12 cellular contexts compared by ENCODE assay signal in the genomic region with DNA sequence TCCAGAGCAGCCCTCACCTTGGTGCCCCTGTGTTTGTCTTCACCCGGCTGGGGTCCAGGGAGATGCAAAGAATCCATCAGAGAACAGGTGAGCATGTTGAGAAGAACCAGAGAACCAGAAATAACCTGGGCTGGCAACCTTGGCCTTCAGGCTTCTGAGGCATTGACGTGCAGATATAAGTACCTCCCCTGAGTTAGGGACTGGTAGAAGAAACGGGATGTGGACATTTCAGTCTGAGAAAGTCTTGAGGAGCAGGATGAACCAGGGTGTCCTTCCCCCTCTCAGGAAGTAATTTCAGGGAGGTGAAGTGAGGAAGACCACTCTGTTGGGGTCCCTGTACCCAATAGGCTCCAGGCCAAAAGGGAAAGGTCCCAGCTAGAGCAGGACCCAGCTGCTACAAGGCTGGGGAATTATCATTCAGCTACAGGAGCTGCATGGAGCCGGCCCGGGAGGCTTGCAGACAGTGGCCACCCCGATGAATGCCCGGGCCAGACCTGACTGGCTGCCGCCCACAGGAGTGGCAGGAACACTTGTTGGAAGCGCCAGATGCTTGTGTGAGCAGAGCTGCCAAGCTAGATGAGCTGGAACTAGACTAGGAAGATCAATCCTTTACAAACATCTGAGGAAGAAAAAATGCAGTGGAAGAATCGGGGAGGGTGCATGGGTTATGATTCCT. TPM values are rescaled to one million over a fixed set of nuclear protein-coding genes. Genes with fewer than 3 reads are reported as not detected.
DNase-seq lines count a peak whose midpoint lies in the region; ATAC-seq and TF ChIP-seq lines count a peak whose summit lies in the region.
"Had no signal": no experiment of that assay in that cellular context is flagged by ENCODE, and none has a peak within 500 bp of the region (broad histone marks: within the 10 kb centered on the region; RNA-seq: fewer than 3 reads in every experiment).

No MANE protein-coding gene starts in this region.

- POLR2A ChIA-PET in CD4-positive, alpha-beta T cell (lab: Charles Lee) = interaction anchor here (1.2 to 3.3 kb wide), 4 partner anchors 11 to 337 kb away, joined by 3 to 80 read pairs (median 21); a partner anchor contains a TSS
- POLR2A ChIA-PET in HEK293 (lab: Yijun Ruan, JAX) = interaction anchor here (0.6 to 1.3 kb wide), 3 partner anchors 8 to 70 kb away, joined by 3 to 12 read pairs (median 4); no protein-coding TSS in a partner anchor
- POLR2A ChIA-PET in naive thymus-derived CD8-positive, alpha-beta T cell (lab: Charles Lee) = interaction anchor here (0.6 to 8.9 kb wide), 12 partner anchors 10 to 520 kb away, joined by 3 to 105 read pairs (median 6); a partner anchor contains a TSS

- H3K4me1 Mint-ChIP-seq in CD4-positive, alpha-beta T cell (ENCODE audit: low read depth) = peaks cover 24% of the 10 kb centered on the region
- H3K4me1 Mint-ChIP-seq in naive thymus-derived CD8-positive, alpha-beta T cell = peaks cover 9 to 30% (median 15%) of the 10 kb centered on the region in 4 donors

- peaks cover 4% of the 10 kb centered on the region; the same call in 1 of the 2 replicates for H3K4me1 ChIP-seq in HEK293 (ENCODE audit: control insufficient read depth, insufficient read depth, low read length)

- H3K4me3 Mint-ChIP-seq in CD4-positive, alpha-beta T cell = peak overlapping the region; percentile 71
- peak overlapping the region in 7 of 10 donors; percentile 14 to 97 (median 48) for H3K4me3 Mint-ChIP-seq in naive thymus-derived CD8-positive, alpha-beta T cell

- no peaks in the 10 kb centered on the region for H3K9me3 Mint-ChIP-seq in CD4-positive, alpha-beta T cell
- no peaks in the 10 kb centered on the region for H3K9me3 Mint-ChIP-seq in activated naive CD4-positive, alpha-beta T cell treated with anti-CD3 and anti-CD28 coated beads, Interleukin-2, amount 50 U/mL, for 72 hours
- no peaks in the 10 kb centered on the region for H3K9me3 Mint-ChIP-seq in naive thymus-derived CD8-positive, alpha-beta T cell

- no peaks in the 10 kb centered on the region for H3K27me3 ChIP-seq in CD4-positive, alpha-beta T cell (ENCODE audit: control insufficient read depth, insufficient read depth, low read length)

- intact Hi-C loops in CD4-positive, alpha-beta T cell (cut with DNase I, micrococcal nuclease) = loop anchor here in 1 of 2 experiments (10.0 kb wide), 1 partner anchor 72 kb away; a partner anchor contains a TSS
- intact Hi-C loops in sciatic nerve (cut with DNase I) = no loop called here

- peak overlapping the region; percentile 91 for H3K27ac Mint-ChIP-seq in CD4-positive, alpha-beta T cell
- peak overlapping the region; percentile 55 to 95 for H3K27ac Mint-ChIP-seq in activated naive CD4-positive, alpha-beta T cell treated with anti-CD3 and anti-CD28 coated beads, Interleukin-2, amount 50 U/mL, for 72 hours
- peak overlapping the region in 9 of 10 donors; percentile 41 to 99 (median 84) for H3K27ac Mint-ChIP-seq in naive thymus-derived CD8-positive, alpha-beta T cell

- peaks cover 10% of the 10 kb centered on the region for H3K36me3 Mint-ChIP-seq in CD4-positive, alpha-beta T cell (ENCODE audit: low read depth)
- H3K36me3 Mint-ChIP-seq in activated naive CD4-positive, alpha-beta T cell treated with anti-CD3 and anti-CD28 coated beads, Interleukin-2, amount 50 U/mL, for 72 hours = peaks cover 0 to 12% of the 10 kb centered on the region in 2 donors
- H3K36me3 Mint-ChIP-seq in naive thymus-derived CD8-positive, alpha-beta T cell = no peaks in the 10 kb centered on the region

- CTCF ChIA-PET in CD4-positive, alpha-beta T cell (lab: Charles Lee) = no interaction called here
- CTCF ChIA-PET in HEK293 (lab: Yijun Ruan, JAX) = interaction anchor here (2.3 kb wide), 1 partner anchor 15 kb away, joined by 9 read pairs; no protein-coding TSS in a partner anchor

- no peak for ATAC-seq in CD4-positive, alpha-beta T cell (ENCODE audit: poor library complexity)
- no peak for ATAC-seq in activated naive CD4-positive, alpha-beta T cell treated with anti-CD3 and anti-CD28 coated beads, Interleukin-2, amount 50 U/mL, for 72 hours
- no peak for ATAC-seq in naive thymus-derived CD8-positive, alpha-beta T cell
- no peak for ATAC-seq in sciatic nerve

- no peaks in the 10 kb centered on the region for H3K9me3 ChIP-seq in CD4-positive, alpha-beta T cell (ENCODE audit: control insufficient read depth, low read length)
- H3K9me3 ChIP-seq in HEK293 (ENCODE audit: control insufficient read depth, insufficient read depth, low read depth, low read length) = no peaks in the 10 kb centered on the region
- H3K9me3 ChIP-seq: thoracic aorta had no signal

- H3K27ac ChIP-seq in CD4-positive, alpha-beta T cell (ENCODE audit: low read depth, low read length) = no peak overlapping the region
- no peak overlapping the region for H3K27ac ChIP-seq in HEK293 (ENCODE audit: extremely low read depth, low read depth, low read length)

- no peak for TF ChIP-seq CTCF in CD4-positive, alpha-beta T cell (IDR thresholded peaks at IDR 0.05)
- no peak for TF ChIP-seq CTCF in HEK293 (tag by site-specific recombination; IDR thresholded peaks at IDR 0.05)

- H3K4me3 ChIP-seq in HEK293 (ENCODE audit: low read depth, low read length) = no peak overlapping the region

- no peak for DNase-seq in CD4-positive, alpha-beta T cell
- DNase-seq in activated naive CD4-positive, alpha-beta T cell treated with anti-CD3 and anti-CD28 coated beads, Interleukin-2, amount 50 U/mL, for 72 hours (ENCODE audit: low spot score in 2 of 2) = no peak
- DNase-seq in naive thymus-derived CD8-positive, alpha-beta T cell = no peak
- DNase-seq in DMS 273 treated with DMSO at 0.1 percent for 48 hours (lab: John Stamatoyannopoulos, UW) (no peak), NCI-H82 (lab: John Stamatoyannopoulos, UW) (no peak), sciatic nerve (ENCODE audit: low spot score) (no peak), COLO668 (lab: John Stamatoyannopoulos, UW; ENCODE audit: unreplicated experiment) (no peak)
- DNase-seq: activated CD4-positive, CD25-positive, alpha-beta regulatory T cell treated with anti-CD3 and anti-CD28 coated beads, Interleukin-2, amount 50 U/mL, for 72 hours; NCI-H2171; stimulated activated CD4-positive, alpha-beta T cell treated with anti-CD3 and anti-CD28 coated beads, Interleukin-4, amount 100 ng/mL, for 24 hours had no signal

- H3K27me3 Mint-ChIP-seq in CD4-positive, alpha-beta T cell = no peaks in the 10 kb centered on the region
- no peaks in the 10 kb centered on the region for H3K27me3 Mint-ChIP-seq in naive thymus-derived CD8-positive, alpha-beta T cell

- H3K36me3 ChIP-seq in HEK293 (ENCODE audit: control insufficient read depth in 2 of 2, insufficient read depth in 1 of 2, low read length in 2 of 2) = peaks cover 0 to 48% of the 10 kb centered on the region in 2 experiments; a peak in 2 of 3 replicates

TF ChIP-seq in HEK293, 187 proteins besides CTCF, POLR2A, EP300 and RAD21:
- TF ChIP-seq, protein P1, sequence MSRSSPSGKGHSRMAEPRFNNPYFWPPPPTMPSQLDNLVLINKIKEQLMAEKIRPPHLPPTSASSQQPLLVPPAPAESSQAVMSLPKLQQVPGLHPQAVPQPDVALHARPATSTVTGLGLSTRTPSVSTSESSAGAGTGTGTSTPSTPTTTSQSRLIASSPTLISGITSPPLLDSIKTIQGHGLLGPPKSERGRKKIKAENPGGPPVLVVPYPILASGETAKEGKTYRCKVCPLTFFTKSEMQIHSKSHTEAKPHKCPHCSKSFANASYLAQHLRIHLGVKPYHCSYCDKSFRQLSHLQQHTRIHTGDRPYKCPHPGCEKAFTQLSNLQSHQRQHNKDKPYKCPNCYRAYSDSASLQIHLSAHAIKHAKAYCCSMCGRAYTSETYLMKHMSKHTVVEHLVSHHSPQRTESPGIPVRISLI (tag by site-specific recombination; IDR thresholded peaks at IDR 0.05) = no peak
- TF ChIP-seq MYNN (tag by site-specific recombination; IDR thresholded peaks at IDR 0.05; ENCODE audit: borderline replicate concordance) (no peak), ZNF202 (tag by site-specific recombination; IDR thresholded peaks at IDR 0.05; ENCODE audit: borderline replicate concordance) (no peak), ZBTB48 (tag by site-specific recombination; IDR thresholded peaks at IDR 0.05) (peak; percentile 82), ZNF768 (tag by site-specific recombination; IDR thresholded peaks at IDR 0.05) (no peak), ZNF140 (tag by site-specific recombination; IDR thresholded peaks at IDR 0.05) (no peak), ZNF239 (tag by site-specific recombination; IDR thresholded peaks at IDR 0.05) (no peak)

RNA-seq across cellular contexts. Expression of a gene that starts 1.7 kb away (rescaled TPM):
- total RNA-seq in CD4-positive, alpha-beta T cell = 10 to 100 TPM; 59.2 to 64.6 TPM
- 100 to 1,000 TPM; 115 to 122 TPM for total RNA-seq in activated naive CD4-positive, alpha-beta T cell treated with anti-CD3 and anti-CD28 coated beads, Interleukin-2, amount 50 U/mL, for 72 hours
- 10 to 100 TPM; 68.0 to 70.3 TPM for total RNA-seq in naive thymus-derived CD8-positive, alpha-beta T cell
- polyA plus RNA-seq in naive thymus-derived CD8-positive, alpha-beta T cell = 100 to 1,000 TPM; 146 to 169 (median 168) TPM
- 58.9 TPM for total RNA-seq in sciatic nerve

RNA-seq across cellular contexts. Expression of a gene that starts 18.3 kb away (rescaled TPM):
- 1 to 10 TPM; 1.6 to 2.9 TPM for total RNA-seq in CD4-positive, alpha-beta T cell
- under 1 TPM in 1 of 2 donors, not detected in 1; 0.66 TPM for total RNA-seq in activated naive CD4-positive, alpha-beta T cell treated with anti-CD3 and anti-CD28 coated beads, Interleukin-2, amount 50 U/mL, for 72 hours
- 1 to 10 TPM; 7.4 to 7.7 TPM for total RNA-seq in naive thymus-derived CD8-positive, alpha-beta T cell
- polyA plus RNA-seq in naive thymus-derived CD8-positive, alpha-beta T cell = 10 to 100 TPM in 2 of 3 donors, 1 to 10 TPM in 1; 7.4 to 22.0 (median 19.7) TPM
- 262 TPM for total RNA-seq in sciatic nerve

RNA-seq across cellular contexts. Expression of a gene that starts 22.4 kb away (rescaled TPM):
- total RNA-seq in CD4-positive, alpha-beta T cell = 100 to 1,000 TPM; 274 to 281 TPM
- total RNA-seq in activated naive CD4-positive, alpha-beta T cell treated with anti-CD3 and anti-CD28 coated beads, Interleukin-2, amount 50 U/mL, for 72 hours = 100 to 1,000 TPM; 108 to 174 TPM
- total RNA-seq in naive thymus-derived CD8-positive, alpha-beta T cell = 100 to 1,000 TPM; 399 to 406 TPM
- 10 to 100 TPM; 13.4 to 28.1 (median 13.7) TPM for polyA plus RNA-seq in naive thymus-derived CD8-positive, alpha-beta T cell
- 207 TPM for total RNA-seq in sciatic nerve

RNA-seq across cellular contexts. Expression of a gene that starts 27.5 kb away (rescaled TPM):
- total RNA-seq in CD4-positive, alpha-beta T cell = 10 to 100 TPM; 44.9 to 45.5 TPM
- 10 to 100 TPM; 41.9 to 44.8 TPM for total RNA-seq in activated naive CD4-positive, alpha-beta T cell treated with anti-CD3 and anti-CD28 coated beads, Interleukin-2, amount 50 U/mL, for 72 hours
- 10 to 100 TPM; 41.9 to 53.3 TPM for total RNA-seq in naive thymus-derived CD8-positive, alpha-beta T cell
- polyA plus RNA-seq in naive thymus-derived CD8-positive, alpha-beta T cell = 1 to 10 TPM in 2 of 3 donors, under 1 TPM in 1; 0.99 to 2.0 (median 1.4) TPM
- total RNA-seq in sciatic nerve = 91.4 TPM

RNA-seq across cellular contexts. Expression of a gene that starts 30.4 kb away (rescaled TPM):
- 100 to 1,000 TPM in 1 of 2 experiments, 10 to 100 TPM in 1; 99.9 to 103 TPM for total RNA-seq in CD4-positive, alpha-beta T cell
- total RNA-seq in activated naive CD4-positive, alpha-beta T cell treated with anti-CD3 and anti-CD28 coated beads, Interleukin-2, amount 50 U/mL, for 72 hours = 100 to 1,000 TPM in 1 of 2 donors, 10 to 100 TPM in 1; 82.9 to 115 TPM
- total RNA-seq in naive thymus-derived CD8-positive, alpha-beta T cell = 100 to 1,000 TPM; 162 to 165 TPM
- polyA plus RNA-seq in naive thymus-derived CD8-positive, alpha-beta T cell = 100 to 1,000 TPM; 203 to 233 (median 224) TPM
- 75.6 TPM for total RNA-seq in sciatic nerve

Comparison
In these comparisons a context has a peak if more than half of its experiments do, and no peak if none do; other contexts are left out.
1. RNA of a gene that starts 18.3 kb away (total RNA-seq): 262 TPM in sciatic nerve (single experiment); 7.4 to 7.7 TPM in naive thymus-derived CD8-positive, alpha-beta T cell, 1.6 to 2.9 TPM in CD4-positive, alpha-beta T cell and 0.66 TPM in activated naive CD4-positive, alpha-beta T cell treated with anti-CD3 and anti-CD28 coated beads, Interleukin-2, amount 50 U/mL, for 72 hours; every median in the first group is over 10 times any median in the second.
2. Peak in every context shown above with its lines, with median percentiles within 50 percentile points of each other: H3K27ac Mint-ChIP-seq.